9 cellular contexts compared by ENCODE assay signal in genomic region chr3:63968612-63969350, GRCh38. TPM values are rescaled to one million over a fixed set of nuclear protein-coding genes. Genes with fewer than 3 reads are reported as not detected.
DNase-seq lines count a peak whose midpoint lies in the region; ATAC-seq and TF ChIP-seq lines count a peak whose summit lies in the region.
"Had no signal": no experiment of that assay in that cellular context is flagged by ENCODE, and none has a peak within 500 bp of the region (broad histone marks: within the 10 kb centered on the region; RNA-seq: fewer than 3 reads in every experiment).

No MANE protein-coding gene starts in this region.

- peak overlapping the region; percentile 2 to 44 (median 35) for H3K4me3 ChIP-seq in right lobe of liver

- no peaks in the 10 kb centered on the region for H3K36me3 ChIP-seq in right lobe of liver

- peaks cover 0 to 70% (median 16%) of the 10 kb centered on the region in 4 donors for H3K4me1 ChIP-seq in right lobe of liver

- DNase-seq in WTC11 (ENCODE audit: low spot score), result no peak
- no peak for DNase-seq in right lobe of liver
- no peak for DNase-seq in superior temporal gyrus (ENCODE audit: extremely low spot score)
- no peak for DNase-seq in Ammon's horn (ENCODE audit: low spot score)
- DNase-seq in NCI-H2081 treated with DMSO at 0.1 percent for 48 hours (lab: John Stamatoyannopoulos, UW), result no peak
- DNase-seq in NOMO-1 treated with dmso at 0.1 percent for 144 hours (lab: John Stamatoyannopoulos, UW; ENCODE audit: unreplicated experiment), result no peak

- TF ChIP-seq CTCF in WTC11 (IDR thresholded peaks at IDR 0.05), result no peak
- TF ChIP-seq CTCF in right lobe of liver (IDR thresholded peaks at IDR 0.05), result no peak

- POLR2A ChIA-PET in WTC11 (lab: Charles Lee), result no interaction called here

- H3K27me3 Mint-ChIP-seq in WTC11 (ENCODE audit: low read depth), result no peaks in the 10 kb centered on the region

- H3K4me1 Mint-ChIP-seq in WTC11, result peaks cover 92% of the 10 kb centered on the region

- intact Hi-C loops in right lobe of liver (cut with DNase I), result no loop called here

- no peaks in the 10 kb centered on the region for H3K27me3 ChIP-seq in right lobe of liver

- no peaks in the 10 kb centered on the region for H3K9me3 ChIP-seq in right lobe of liver

- CTCF ChIA-PET in WTC11 (lab: Charles Lee), result interaction anchor here (0.6 to 1.6 kb wide), 2 partner anchors 10 to 24 kb away, joined by 3 to 4 read pairs; no protein-coding TSS in a partner anchor

- 0% methylated on average over 3 of the region's 3 CpGs for WGBS in right lobe of liver (ENCODE audit: insufficient coverage, low coverage, low lambda C conversion rate, missing lambda C conversion rate)

- peak overlapping the region; percentile 22 for H3K4me3 Mint-ChIP-seq in WTC11

- ATAC-seq in GM18858 (IDR thresholded peaks at IDR 0.05; ENCODE audit: unreplicated experiment), result peak; percentile 7
- ATAC-seq in HG02759 (IDR thresholded peaks at IDR 0.05; ENCODE audit: unreplicated experiment), result peak; percentile 17
- ATAC-seq in WTC11, result no peak
- ATAC-seq in right lobe of liver, result peak in 3 of 4 donors; percentile 1 to 23 (median 14)

- no peaks in the 10 kb centered on the region for H3K36me3 Mint-ChIP-seq in WTC11

- peak overlapping the region; percentile 33 for H3K27ac Mint-ChIP-seq in WTC11

- TF ChIP-seq POLR2A in right lobe of liver (IDR thresholded peaks at IDR 0.05), result no peak

- H3K9me3 Mint-ChIP-seq in WTC11, result no peaks in the 10 kb centered on the region

- H3K27ac ChIP-seq in right lobe of liver, result peak overlapping the region; percentile 73 to 89 (median 80)

TF ChIP-seq in WTC11, 78 proteins besides CTCF, POLR2A, EP300 and RAD21:
- TF ChIP-seq, protein P1, sequence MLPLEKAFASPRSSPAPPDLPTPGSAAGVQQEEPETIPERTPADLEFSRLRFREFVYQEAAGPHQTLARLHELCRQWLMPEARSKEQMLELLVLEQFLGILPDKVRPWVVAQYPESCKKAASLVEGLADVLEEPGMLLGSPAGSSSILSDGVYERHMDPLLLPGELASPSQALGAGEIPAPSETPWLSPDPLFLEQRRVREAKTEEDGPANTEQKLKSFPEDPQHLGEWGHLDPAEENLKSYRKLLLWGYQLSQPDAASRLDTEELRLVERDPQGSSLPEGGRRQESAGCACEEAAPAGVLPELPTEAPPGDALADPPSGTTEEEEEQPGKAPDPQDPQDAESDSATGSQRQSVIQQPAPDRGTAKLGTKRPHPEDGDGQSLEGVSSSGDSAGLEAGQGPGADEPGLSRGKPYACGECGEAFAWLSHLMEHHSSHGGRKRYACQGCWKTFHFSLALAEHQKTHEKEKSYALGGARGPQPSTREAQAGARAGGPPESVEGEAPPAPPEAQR (CRISPR knock-in tag; IDR thresholded peaks at IDR 0.05), result no peak
- TF ChIP-seq ZNF425 (CRISPR knock-in tag; conservative IDR thresholded peaks at IDR 0.05) (no peak), ELF4 (CRISPR knock-in tag; IDR thresholded peaks at IDR 0.05; ENCODE audit: low read depth) (no peak), JAZF1 (CRISPR knock-in tag; IDR thresholded peaks at IDR 0.05) (no peak), FOXK1 (CRISPR knock-in tag; IDR thresholded peaks at IDR 0.05) (no peak)

RNA-seq across cellular contexts. Expression of gene PSMD6, which starts 54.5 kb away (rescaled TPM):
- total RNA-seq in WTC11 (2021) (89.8 to 105 TPM (median 92.0 TPM) in 3 replicates), right lobe of liver (10 to 100 TPM; 33.1 to 41.9 (median 35.9) TPM)

RNA-seq across cellular contexts. Expression of gene SCAANT1, which starts 56.6 kb away (rescaled TPM):
- total RNA-seq in WTC11 (2021) (1.3 TPM in 1 of 3 replicates, not detected in the others), right lobe of liver (not detected)
- total RNA-seq: T-helper 1 cell treated with Interleukin-12 subunit alpha and Interleukin-12 subunit beta and Interleukin-4 antibody, amounts not matched to agents 30 ng/mL and 1 ng/mL, for 36 hours had no signal
